Comparison of ENCODE assay signal across 9 cellular contexts in genomic region chr10:72329290-72330058, GRCh38. TPM values are rescaled to one million over a fixed set of nuclear protein-coding genes. Genes with fewer than 3 reads are reported as not detected.
DNase-seq lines count a peak whose midpoint lies in the region; ATAC-seq and TF ChIP-seq lines count a peak whose summit lies in the region.
"Had no signal": no experiment of that assay in that cellular context is flagged by ENCODE, and none has a peak within 500 bp of the region (broad histone marks: within the 10 kb centered on the region; RNA-seq: fewer than 3 reads in every experiment).

No MANE protein-coding gene starts in this region.

- H3K36me3 Mint-ChIP-seq in naive thymus-derived CD4-positive, alpha-beta T cell = peaks cover 0 to 19% (median 0%) of the 10 kb centered on the region in 5 donors

- intact Hi-C loops in A673 (cut with micrococcal nuclease; ENCODE audit: unreplicated experiment) = loop anchor here (2.0 to 10.0 kb wide), 4 partner anchors 105 to 1015 kb away; partner anchors contain the start of gene SLC29A3
- intact Hi-C loops in naive thymus-derived CD4-positive, alpha-beta T cell (cut with micrococcal nuclease) = no loop called here

- H2AFZ ChIP-seq in Karpas-422 (ENCODE audit: low read length) (no peak overlapping the region), GM23248 (no peak overlapping the region)

- H3K4me1 Mint-ChIP-seq in naive thymus-derived CD4-positive, alpha-beta T cell = peaks cover 40 to 83% (median 80%) of the 10 kb centered on the region in 7 donors

- H3K4me2 ChIP-seq in Karpas-422 (ENCODE audit: low read depth, low read length, poor library complexity, severe bottlenecking) (peak overlapping the region; percentile 71), GM23248 (ENCODE audit: unreplicated experiment) (no peak overlapping the region)

- DNase-seq in A673 (ENCODE audit: low spot score) (no peak), Karpas-422 (peak; percentile 96), hippocampal formation (lab: John Stamatoyannopoulos, UW) (no peak), GM23248 (no peak), iPS-NIHi11 (ENCODE audit: low spot score) (no peak)
- DNase-seq in naive thymus-derived CD4-positive, alpha-beta T cell = no peak
- DNase-seq: activated effector memory CD4-positive, alpha-beta T cell treated with anti-CD3 and anti-CD28 coated beads, Interleukin-2, amount 50 U/mL, for 16 hours had no signal

- H3F3A ChIP-seq in GM23248 (ENCODE audit: insufficient read depth) = 0 out of 2 replicates have a peak, but pooled peaks cover 4% of the 10 kb centered on the region

- no peaks in the 10 kb centered on the region for H3K36me3 ChIP-seq in A673 (ENCODE audit: insufficient read depth, low read length, poor library complexity, severe bottlenecking)
- H3K36me3 ChIP-seq in Karpas-422 (ENCODE audit: insufficient read depth, low read length) = peaks cover 3% of the 10 kb centered on the region; the same call in 1 of the 2 replicates
- H3K36me3 ChIP-seq in naive thymus-derived CD4-positive, alpha-beta T cell (ENCODE audit: control insufficient read depth in 2 of 3, insufficient read depth in 3 of 3, low read length in 3 of 3) = no peaks in the 10 kb centered on the region
- H3K36me3 ChIP-seq in GM23248 (ENCODE audit: low read depth) = peaks cover 4% of the 10 kb centered on the region; the same call in 1 of the 2 replicates

- H3K27me3 Mint-ChIP-seq in naive thymus-derived CD4-positive, alpha-beta T cell = no peaks in the 10 kb centered on the region

- POLR2A ChIA-PET in A673 (lab: Charles Lee; ENCODE audit: low non-redundant PET) = interaction anchor here (0.6 to 0.7 kb wide), 2 partner anchors 74 to 219 kb away, joined by 3 read pairs; no protein-coding TSS in a partner anchor
- POLR2A ChIA-PET in naive thymus-derived CD4-positive, alpha-beta T cell (lab: Charles Lee) = interaction anchor here (0.6 to 7.3 kb wide), 11 partner anchors 8 to 270 kb away, joined by 3 to 86 read pairs (median 4); partner anchors contain the start of genes ANAPC16, ASCC1 and DDIT4

- BruUV-seq in A673 (replicated peaks; lab: Mats Ljungman, UMichigan) = no TSS peak

- peaks cover 0 to 6% (median 0%) of the 10 kb centered on the region in 11 donors for H3K9me3 Mint-ChIP-seq in naive thymus-derived CD4-positive, alpha-beta T cell

- H3K4me3 ChIP-seq in A673 (ENCODE audit: low read depth, low read length, poor library complexity, severe bottlenecking) = no peak overlapping the region
- peak overlapping the region; percentile 61 for H3K4me3 ChIP-seq in Karpas-422 (ENCODE audit: low read length)
- no peak overlapping the region for H3K4me3 ChIP-seq in naive thymus-derived CD4-positive, alpha-beta T cell (ENCODE audit: low read length)
- no peak overlapping the region for H3K4me3 ChIP-seq in GM23248

- WGBS in GM23248 (ENCODE audit: low coverage in 1 of 2, low lambda C conversion rate in 2 of 2, missing lambda C conversion rate in 2 of 2), 2 experiments = 88% methylated on average over 11 of the region's 11 CpGs

- peaks cover 42% of the 10 kb centered on the region for H3K4me1 ChIP-seq in A673 (ENCODE audit: insufficient read depth, low read length, poor library complexity, severe bottlenecking)
- H3K4me1 ChIP-seq in Karpas-422 (ENCODE audit: low read length) = peaks cover 76% of the 10 kb centered on the region
- peaks cover 62 to 70% of the 10 kb centered on the region in 2 donors for H3K4me1 ChIP-seq in naive thymus-derived CD4-positive, alpha-beta T cell (ENCODE audit: control insufficient read depth in 2 of 2, insufficient read depth in 2 of 2, low read length in 2 of 2)
- peaks cover 12% of the 10 kb centered on the region; the same call in 1 of the 2 replicates for H3K4me1 ChIP-seq in GM23248 (ENCODE audit: insufficient read depth)

- peak overlapping the region; percentile 84 for H3K9ac ChIP-seq in Karpas-422 (ENCODE audit: low read length)
- no peak overlapping the region for H3K9ac ChIP-seq in GM23248

- in situ Hi-C loops in GM23248 (cut with MboI) = loop anchor here (5.0 kb wide), 1 partner anchor 77 kb away; no protein-coding TSS in a partner anchor

- peak overlapping the region; percentile 48 for H3K27ac ChIP-seq in A673 (ENCODE audit: low read depth, low read length, poor library complexity, severe bottlenecking)
- H3K27ac ChIP-seq in Karpas-422 (ENCODE audit: low read length) = peak overlapping the region; percentile 98
- peak overlapping the region; percentile 20 for H3K27ac ChIP-seq in angular gyrus (ENCODE audit: low read depth, low read length)
- peak overlapping the region; percentile 70 for H3K27ac ChIP-seq in naive thymus-derived CD4-positive, alpha-beta T cell (ENCODE audit: low read depth, low read length)
- H3K27ac ChIP-seq in GM23248 = no peak overlapping the region

- ATAC-seq in naive thymus-derived CD4-positive, alpha-beta T cell = no peak
- ATAC-seq in HG02840 (IDR thresholded peaks at IDR 0.05; ENCODE audit: low FRiP score, unreplicated experiment) = no peak

- H3K9me3 ChIP-seq in A673 (ENCODE audit: low read depth, low read length, poor library complexity, severe bottlenecking) (no peaks in the 10 kb centered on the region), Karpas-422 (ENCODE audit: low read length) (no peaks in the 10 kb centered on the region), GM23248 (ENCODE audit: low read depth) (no peaks in the 10 kb centered on the region)
- no peaks in the 10 kb centered on the region for H3K9me3 ChIP-seq in naive thymus-derived CD4-positive, alpha-beta T cell (ENCODE audit: control insufficient read depth in 2 of 3, low read length in 3 of 3)

- H4K20me1 ChIP-seq in Karpas-422 (ENCODE audit: insufficient read depth, low read depth, low read length) = no peaks in the 10 kb centered on the region
- H4K20me1 ChIP-seq in GM23248 (ENCODE audit: insufficient read depth) = no peaks in the 10 kb centered on the region

- peak overlapping the region; percentile 19 to 98 (median 74) for H3K4me3 Mint-ChIP-seq in naive thymus-derived CD4-positive, alpha-beta T cell

- no peaks in the 10 kb centered on the region for H3K79me2 ChIP-seq in Karpas-422 (ENCODE audit: low read length)
- no peaks in the 10 kb centered on the region for H3K79me2 ChIP-seq in GM23248 (ENCODE audit: insufficient read depth)

- peak overlapping the region; percentile 92 to 99 (median 98) for H3K27ac Mint-ChIP-seq in naive thymus-derived CD4-positive, alpha-beta T cell

- H3K27me3 ChIP-seq in A673 (replicated peaks; ENCODE audit: insufficient read depth, low read depth, low read length, poor library complexity) = no peaks in the 10 kb centered on the region
- no peaks in the 10 kb centered on the region for H3K27me3 ChIP-seq in Karpas-422 (ENCODE audit: low read length)
- no peaks in the 10 kb centered on the region for H3K27me3 ChIP-seq in naive thymus-derived CD4-positive, alpha-beta T cell (ENCODE audit: control insufficient read depth in 2 of 2, insufficient read depth in 2 of 2, low read length in 2 of 2)
- H3K27me3 ChIP-seq in GM23248 (replicated peaks; ENCODE audit: insufficient read depth) = no peaks in the 10 kb centered on the region

- H3K9me2 ChIP-seq in Karpas-422 (replicated peaks; ENCODE audit: insufficient read depth, low read length) = no peaks in the 10 kb centered on the region
- no peaks in the 10 kb centered on the region for H3K9me2 ChIP-seq in GM23248 (ENCODE audit: insufficient read depth)

- CTCF ChIA-PET in A673 (lab: Charles Lee) = no interaction called here
- CTCF ChIA-PET in naive thymus-derived CD4-positive, alpha-beta T cell (lab: Charles Lee) = interaction anchor here (0.7 to 2.6 kb wide), 7 partner anchors 8 to 281 kb away, joined by 3 to 11 read pairs (median 4); partner anchors contain the start of gene DDIT4

- no peak for TF ChIP-seq CTCF in A673 (conservative IDR thresholded peaks at IDR 0.05; ENCODE audit: low read depth, low read length)

RNA-seq across cellular contexts. Expression of gene DNAJB12, which starts 25.2 kb away (rescaled TPM):
- 29.5 and 31.2 TPM in 2 replicates for total RNA-seq in A673 (2021)
- total RNA-seq in Karpas-422 (2014; rRNA removed; shearing (Covaris generic); ENCODE audit: low replicate concordance) = 36.1 and 37.4 TPM in 2 replicates
- total RNA-seq in naive thymus-derived CD4-positive, alpha-beta T cell = 10 to 100 TPM; 24.6 to 40.5 (median 36.2) TPM
- polyA plus RNA-seq in naive thymus-derived CD4-positive, alpha-beta T cell = 10 to 100 TPM; 17.6 to 27.6 TPM
- total RNA-seq in GM23248 (2014; rRNA removed; shearing (Covaris generic)) = 28.4 and 32.9 TPM in 2 replicates
- polyA plus RNA-seq in GM23248 (2016; fragmentation: Nextera tagmentation; extraction: Ambion mirVana) = 32.0 and 33.5 TPM in 2 replicates

RNA-seq across cellular contexts. Expression of gene DDIT4, which starts 55.8 kb away (rescaled TPM):
- 20.7 and 39.6 TPM in 2 replicates for total RNA-seq in A673 (2021)
- total RNA-seq in Karpas-422 (2014; rRNA removed; shearing (Covaris generic); ENCODE audit: low replicate concordance) = 331 and 583 TPM in 2 replicates
- total RNA-seq in naive thymus-derived CD4-positive, alpha-beta T cell = 100 to 1,000 TPM in 3 of 5 experiments, 10 to 100 TPM in 2; 25.4 to 335 (median 135) TPM
- 100 to 1,000 TPM in 1 of 2 donors, 10 to 100 TPM in 1; 80.4 to 219 TPM for polyA plus RNA-seq in naive thymus-derived CD4-positive, alpha-beta T cell
- 188 and 199 TPM in 2 replicates for total RNA-seq in GM23248 (2014; rRNA removed; shearing (Covaris generic))
- 144 and 155 TPM in 2 replicates for polyA plus RNA-seq in GM23248 (2016; fragmentation: Nextera tagmentation; extraction: Ambion mirVana)
